15 cellular contexts compared by ENCODE assay signal in the genomic region with DNA sequence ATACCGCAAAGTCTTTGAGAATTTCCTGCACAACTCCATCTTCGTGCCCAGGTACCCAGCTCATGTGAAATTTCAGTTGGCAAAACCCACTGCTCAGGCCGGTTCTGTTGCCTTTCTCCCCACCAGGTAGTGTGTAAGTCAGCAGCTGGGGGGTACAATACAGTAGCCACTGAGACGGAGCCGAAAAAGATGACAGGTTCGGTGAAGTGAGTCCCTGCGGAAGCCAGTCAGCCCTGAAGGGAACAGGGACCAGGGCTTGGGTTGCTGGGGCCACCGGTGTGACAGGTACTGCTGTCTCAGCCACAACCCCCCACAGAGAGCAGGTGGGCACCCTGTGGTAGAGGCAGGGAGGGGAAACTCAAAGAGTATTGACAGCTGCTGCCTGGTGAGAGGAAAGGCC.
DNase-seq lines count a peak whose midpoint lies in the region; ATAC-seq and TF ChIP-seq lines count a peak whose summit lies in the region.
"Had no signal": no experiment of that assay in that cellular context is flagged by ENCODE, and none has a peak within 500 bp of the region (broad histone marks: within the 10 kb centered on the region; RNA-seq: fewer than 3 reads in every experiment).

No MANE protein-coding gene starts in this region.

- no peak for ATAC-seq in activated T-helper 17 cell treated with anti-CD3 and anti-CD28 coated beads, Interleukin-2, amount 50 U/mL, for 72 hours (replicated peaks)
- ATAC-seq: HepG2 had no signal

- H3K4me3 Mint-ChIP-seq in progenitor cell of endocrine pancreas (ENCODE audit: low read depth): no peak overlapping the region
- no peak overlapping the region for H3K4me3 Mint-ChIP-seq in activated T-helper 17 cell treated with anti-CD3 and anti-CD28 coated beads, Interleukin-2, amount 50 U/mL, for 72 hours
- H3K4me3 Mint-ChIP-seq: CD14-positive monocyte; CD8-positive, alpha-beta memory T cell had no signal

- no peaks in the 10 kb centered on the region for H3K27me3 ChIP-seq in ascending aorta

- H3K9me3 Mint-ChIP-seq in progenitor cell of endocrine pancreas (ENCODE audit: low read depth): no peaks in the 10 kb centered on the region
- H3K9me3 Mint-ChIP-seq in activated T-helper 17 cell treated with anti-CD3 and anti-CD28 coated beads, Interleukin-2, amount 50 U/mL, for 72 hours: no peaks in the 10 kb centered on the region

- intact Hi-C loops in ascending aorta (cut with DNase I) (no loop called here), head of caudate nucleus (cut with DNase I) (loop anchor here (10.0 kb wide), 1 partner anchor 402 kb away; no protein-coding TSS in a partner anchor)

- TF ChIP-seq CTCF in ascending aorta (IDR thresholded peaks at IDR 0.05) (no peak), progenitor cell of endocrine pancreas (IDR thresholded peaks at IDR 0.05; ENCODE audit: unreplicated experiment) (no peak)

- H3K27ac Mint-ChIP-seq in progenitor cell of endocrine pancreas: peak overlapping the region; percentile 29
- H3K27ac Mint-ChIP-seq in activated T-helper 17 cell treated with anti-CD3 and anti-CD28 coated beads, Interleukin-2, amount 50 U/mL, for 72 hours: no peak overlapping the region
- H3K27ac Mint-ChIP-seq: CD8-positive, alpha-beta memory T cell had no signal

- H3K36me3 Mint-ChIP-seq in progenitor cell of endocrine pancreas (ENCODE audit: insufficient read depth): peaks cover 34% of the 10 kb centered on the region
- peaks cover 75% of the 10 kb centered on the region for H3K36me3 Mint-ChIP-seq in activated T-helper 17 cell treated with anti-CD3 and anti-CD28 coated beads, Interleukin-2, amount 50 U/mL, for 72 hours (ENCODE audit: low read depth)

- peaks cover 8 to 28% of the 10 kb centered on the region in 2 donors for H3K4me1 ChIP-seq in ascending aorta
- H3K4me1 ChIP-seq: Caco-2, HAP-1 had no signal

- peaks cover 15% of the 10 kb centered on the region for H3K4me1 Mint-ChIP-seq in progenitor cell of endocrine pancreas (ENCODE audit: low read depth)
- peaks cover 5% of the 10 kb centered on the region for H3K4me1 Mint-ChIP-seq in activated T-helper 17 cell treated with anti-CD3 and anti-CD28 coated beads, Interleukin-2, amount 50 U/mL, for 72 hours

- peak overlapping the region; percentile 28 to 78 for H3K27ac ChIP-seq in ascending aorta
- H3K27ac ChIP-seq: 22Rv1 had no signal

- peaks cover 59 to 77% of the 10 kb centered on the region in 2 donors for H3K36me3 ChIP-seq in ascending aorta

- H3K4me3 ChIP-seq in ascending aorta: no peak overlapping the region
- H3K4me3 ChIP-seq: HAP-1 had no signal

- H3K9me3 ChIP-seq in ascending aorta: no peaks in the 10 kb centered on the region
- H3K9me3 ChIP-seq: Caco-2, HAP-1 had no signal

- H3K27me3 Mint-ChIP-seq in progenitor cell of endocrine pancreas: no peaks in the 10 kb centered on the region
- H3K27me3 Mint-ChIP-seq in activated T-helper 17 cell treated with anti-CD3 and anti-CD28 coated beads, Interleukin-2, amount 50 U/mL, for 72 hours: no peaks in the 10 kb centered on the region

- DNase-seq in NCI-H1417 (lab: John Stamatoyannopoulos, UW) (peak in 2 of 3 experiments; percentile 10 to 47), NCI-H1417 treated with DMSO at 0.1 percent for 48 hours (lab: John Stamatoyannopoulos, UW) (no peak), ascending aorta (ENCODE audit: low spot score in 2 of 2) (no peak), progenitor cell of endocrine pancreas (ENCODE audit: low spot score, unreplicated experiment) (no peak), NCI-H524 treated with DMSO at 0.1 percent for 48 hours (lab: John Stamatoyannopoulos, UW) (no peak), head of caudate nucleus (no peak), CD1c-positive myeloid dendritic cell (ENCODE audit: extremely low spot score) (no peak)
- DNase-seq: Caco-2; CD8-positive, alpha-beta memory T cell; GF-D8 had no signal

Comparison
In these comparisons a context has a peak if more than half of its experiments do, and no peak if none do; other contexts are left out.
1. DNase-seq: peak in NCI-H1417 (2 of 3); none in NCI-H1417 treated with DMSO at 0.1 percent for 48 hours (single experiment), ascending aorta (0 of 2), progenitor cell of endocrine pancreas (single experiment), NCI-H524 treated with DMSO at 0.1 percent for 48 hours (single experiment), head of caudate nucleus (0 of 42) and CD1c-positive myeloid dendritic cell (single experiment).